Comparison of ENCODE assay signal across 28 cellular contexts in genomic region chr2:3958465-3958864, GRCh38.
"Had no signal": no experiment of that assay in that cellular context is flagged by ENCODE, and none has a peak within 500 bp of the region (broad histone marks: within the 10 kb centered on the region; RNA-seq: fewer than 3 reads in every experiment).

No MANE protein-coding gene starts in this region.

- H3K4me3 Mint-ChIP-seq: natural killer cell; nephron; neural progenitor cell; stimulated activated effector memory CD8-positive, alpha-beta T cell treated with anti-CD3 and anti-CD28 coated beads, Interleukin-12 subunit alpha, Interleukin-12 subunit beta, amount 100 ng/mL, for 72 hours; stimulated activated naive B cell treated with anti-CD40 and anti-IgM and Interleukin-4, amounts not matched to agents 10 μg/mL and 1 μg/mL and 100 μg/mL, for 72 hours; stimulated activated naive CD8-positive, alpha-beta T cell treated with anti-CD3 and anti-CD28 coated beads, Interleukin-15, amount 100 ng/mL, for 72 hours; type B pancreatic cell had no signal

- H3K4me1 ChIP-seq: parathyroid adenoma, psoas muscle, right lobe of liver, sigmoid colon, suprapubic skin, testis, tibial artery, transverse colon, upper lobe of right lung, uterus had no signal

- H3K4me3 ChIP-seq: neural progenitor cell, ovary, psoas muscle, right lobe of liver, sigmoid colon, suprapubic skin, testis, tibial artery, transverse colon, upper lobe of right lung, uterus had no signal

- H3K27ac Mint-ChIP-seq: natural killer cell; nephron; progenitor cell of endocrine pancreas; stimulated activated effector memory CD8-positive, alpha-beta T cell treated with anti-CD3 and anti-CD28 coated beads, Interleukin-12 subunit alpha, Interleukin-12 subunit beta, amount 100 ng/mL, for 72 hours; stimulated activated naive B cell treated with anti-CD40 and anti-IgM and Interleukin-4, amounts not matched to agents 10 μg/mL and 1 μg/mL and 100 μg/mL, for 72 hours; stimulated activated naive CD8-positive, alpha-beta T cell treated with anti-CD3 and anti-CD28 coated beads, Interleukin-15, amount 100 ng/mL, for 72 hours; type B pancreatic cell had no signal

- H3K9me3 Mint-ChIP-seq: natural killer cell; nephron; stimulated activated effector memory CD8-positive, alpha-beta T cell treated with anti-CD3 and anti-CD28 coated beads, Interleukin-12 subunit alpha, Interleukin-12 subunit beta, amount 100 ng/mL, for 72 hours; stimulated activated naive B cell treated with anti-CD40 and anti-IgM and Interleukin-4, amounts not matched to agents 10 μg/mL and 1 μg/mL and 100 μg/mL, for 72 hours; stimulated activated naive CD8-positive, alpha-beta T cell treated with anti-CD3 and anti-CD28 coated beads, Interleukin-15, amount 100 ng/mL, for 72 hours; type B pancreatic cell had no signal

- H2AFZ ChIP-seq: neural progenitor cell, parathyroid adenoma had no signal

- DNase-seq: natural killer cell; occipital lobe; ovary; psoas muscle; right cardiac atrium; right lobe of liver; sigmoid colon; small intestine; stimulated activated CD4-positive, alpha-beta T cell treated with anti-CD3 and anti-CD28 coated beads, Interleukin-15, amount 100 ng/mL, for 24 hours; stimulated activated CD4-positive, alpha-beta T cell treated with anti-CD3 and anti-CD28 coated beads, Interleukin-2, amount 100 ng/mL, for 24 hours; stimulated activated CD4-positive, alpha-beta T cell treated with anti-CD3 and anti-CD28 coated beads, Interleukin-2, amount 100 ng/mL, for 48 hours; stimulated activated CD4-positive, alpha-beta T cell treated with anti-CD3 and anti-CD28 coated beads, Interleukin-4, amount 100 ng/mL, for 24 hours; stimulated activated naive B cell treated with anti-CD40 and anti-IgM and Interleukin-4, amounts not matched to agents 10 μg/mL and 1 μg/mL and 100 μg/mL, for 72 hours; stimulated activated naive CD4-positive, alpha-beta T cell treated with Interleukin-2 at 50 U/mL for 16 hours; stimulated activated naive CD8-positive, alpha-beta T cell treated with anti-CD3 and anti-CD28 coated beads, Interleukin-15, amount 100 ng/mL, for 72 hours; substantia nigra; testis; tibial artery; transverse colon; upper lobe of right lung; uterus had no signal

- H3K9me3 ChIP-seq: ovary, psoas muscle, right lobe of liver, sigmoid colon, suprapubic skin, testis, tibial artery, transverse colon, upper lobe of right lung, uterus had no signal

- H3K27me3 Mint-ChIP-seq: stimulated activated naive CD8-positive, alpha-beta T cell treated with anti-CD3 and anti-CD28 coated beads, Interleukin-15, amount 100 ng/mL, for 72 hours; type B pancreatic cell had no signal

- H3K27ac ChIP-seq: neural progenitor cell, ovary, parathyroid adenoma, psoas muscle, right lobe of liver, sigmoid colon, suprapubic skin, testis, tibial artery, transverse colon, upper lobe of right lung, uterus had no signal

- H3K36me3 Mint-ChIP-seq: natural killer cell; stimulated activated effector memory CD8-positive, alpha-beta T cell treated with anti-CD3 and anti-CD28 coated beads, Interleukin-12 subunit alpha, Interleukin-12 subunit beta, amount 100 ng/mL, for 72 hours; stimulated activated naive B cell treated with anti-CD40 and anti-IgM and Interleukin-4, amounts not matched to agents 10 μg/mL and 1 μg/mL and 100 μg/mL, for 72 hours; type B pancreatic cell had no signal

- ATAC-seq: natural killer cell; psoas muscle; right cardiac atrium; right lobe of liver; stimulated activated effector memory CD8-positive, alpha-beta T cell treated with anti-CD3 and anti-CD28 coated beads, Interleukin-12 subunit alpha, Interleukin-12 subunit beta, amount 100 ng/mL, for 72 hours; stimulated activated naive B cell treated with anti-CD40 and anti-IgM and Interleukin-4, amounts not matched to agents 10 μg/mL and 1 μg/mL and 100 μg/mL, for 72 hours; stimulated activated naive CD8-positive, alpha-beta T cell treated with anti-CD3 and anti-CD28 coated beads, Interleukin-15, amount 100 ng/mL, for 72 hours; upper lobe of right lung had no signal

- H3K4me2 ChIP-seq: neural progenitor cell had no signal

- H3K79me2 ChIP-seq: parathyroid adenoma had no signal

- H3K4me1 Mint-ChIP-seq: natural killer cell; stimulated activated effector memory CD8-positive, alpha-beta T cell treated with anti-CD3 and anti-CD28 coated beads, Interleukin-12 subunit alpha, Interleukin-12 subunit beta, amount 100 ng/mL, for 72 hours; stimulated activated naive B cell treated with anti-CD40 and anti-IgM and Interleukin-4, amounts not matched to agents 10 μg/mL and 1 μg/mL and 100 μg/mL, for 72 hours; stimulated activated naive CD8-positive, alpha-beta T cell treated with anti-CD3 and anti-CD28 coated beads, Interleukin-15, amount 100 ng/mL, for 72 hours had no signal

- H3K36me3 ChIP-seq: neural progenitor cell, ovary, right lobe of liver, sigmoid colon, suprapubic skin, tibial artery, transverse colon, upper lobe of right lung, uterus had no signal

- H3K9ac ChIP-seq: neural progenitor cell, parathyroid adenoma had no signal

- H3K27me3 ChIP-seq: neural progenitor cell, ovary, right lobe of liver, sigmoid colon, testis, transverse colon, upper lobe of right lung, uterus had no signal
